ENCODE assay signal across 8 cellular contexts in the genomic region with DNA sequence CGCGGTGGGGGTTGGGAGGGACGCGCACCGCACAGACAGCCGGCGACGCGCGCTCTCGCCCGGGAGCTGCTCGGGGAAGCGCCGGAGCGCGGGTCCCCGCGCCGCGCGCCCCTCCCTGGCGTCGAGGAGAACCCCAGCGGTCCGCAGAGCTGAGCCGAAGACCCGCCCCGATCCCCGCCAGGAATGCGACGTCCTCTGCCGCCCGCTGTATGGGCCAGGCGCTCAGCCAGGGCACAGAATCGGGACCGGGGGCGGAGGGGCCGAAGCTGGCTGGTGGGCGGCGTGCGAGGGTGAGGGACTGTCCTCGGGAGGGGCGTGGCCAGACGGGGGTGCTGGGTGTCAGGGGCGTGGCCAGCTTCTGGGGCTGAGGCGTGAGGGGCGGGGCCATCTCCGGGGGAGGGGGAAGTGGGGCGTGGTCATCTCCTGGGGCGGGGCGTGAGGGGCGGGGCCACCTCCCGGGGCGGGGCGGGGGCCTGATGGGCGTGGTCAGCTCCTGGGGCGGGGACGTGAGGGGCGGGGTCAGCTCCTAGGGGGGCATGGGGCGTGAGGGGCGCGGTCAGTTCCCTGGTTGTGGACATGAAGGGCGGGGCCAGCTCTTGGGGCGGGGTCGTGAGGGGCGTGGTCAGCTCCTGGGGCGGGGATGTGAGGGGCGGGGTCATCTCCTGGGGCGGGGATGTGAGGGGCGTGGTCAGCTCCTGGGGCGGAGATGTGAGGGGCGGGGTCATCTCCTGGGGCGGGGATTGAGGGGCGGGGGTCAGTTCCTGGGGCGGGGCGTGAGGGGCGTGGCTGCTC. TPM values are rescaled to one million over a fixed set of nuclear protein-coding genes. Genes with fewer than 3 reads are reported as not detected.
DNase-seq lines count a peak whose midpoint lies in the region; ATAC-seq and TF ChIP-seq lines count a peak whose summit lies in the region.

No MANE protein-coding gene starts in this region.

- DNase-seq in AG04450 (ENCODE audit: low read depth, low spot score) (no peak), HuH-7.5 (ENCODE audit: low spot score) (peak; percentile 86), cardiac fibroblast (ENCODE audit: low read depth in 2 of 2) (peak; percentile 52 to 76), immature natural killer cell (peak; percentile 84 to 87 (median 84)), NCI-H187 (lab: John Stamatoyannopoulos, UW) (no peak)
- peak; percentile 39 for DNase-seq in activated CD4-positive, CD25-positive, alpha-beta regulatory T cell treated with anti-CD3 and anti-CD28 coated beads, Interleukin-2, amount 50 U/mL, for 16 hours (ENCODE audit: low read depth, low spot score)
- DNase-seq in stimulated activated CD4-positive, alpha-beta T cell treated with anti-CD3 and anti-CD28 coated beads, Interleukin-12 subunit alpha, Interleukin-12 subunit beta, amount 100 ng/mL, for 4 hours, result peak; percentile 54

- POLR2A ChIA-PET in AG04450 (lab: Yijun Ruan, JAX), result interaction anchor here (0.6 to 1.0 kb wide), 3 partner anchors 15 to 250 kb away, joined by 3 read pairs; no protein-coding TSS in a partner anchor

- TF ChIP-seq CTCF in AG04450 (IDR thresholded peaks at IDR 0.05; ENCODE audit: low read depth, low read length) (no peak), cardiac fibroblast (IDR thresholded peaks at IDR 0.05; ENCODE audit: low read depth, low read length) (no peak)

- H3K4me3 ChIP-seq in AG04450 (ENCODE audit: low read depth, low read length), result peak overlapping the region; percentile 62
- peak overlapping the region; percentile 50 to 60 for H3K4me3 ChIP-seq in cardiac fibroblast (replicated peaks in 1 of 2; ENCODE audit: low read depth in 2 of 2, low read length in 2 of 2)

- H3K27me3 Mint-ChIP-seq in immature natural killer cell (ENCODE audit: low read depth in 3 of 3), result peaks cover 0 to 3% (median 2%) of the 10 kb centered on the region in 3 donors

- H3K27ac Mint-ChIP-seq in immature natural killer cell, result peak overlapping the region in 3 of 6 donors; percentile 20 to 73 (median 57)

- no peaks in the 10 kb centered on the region for H3K36me3 Mint-ChIP-seq in immature natural killer cell

- H3K27ac ChIP-seq in AG04450 (ENCODE audit: low read depth, low read length), result no peak overlapping the region

- peaks cover 14% of the 10 kb centered on the region for H3K27me3 ChIP-seq in AG04450 (ENCODE audit: control insufficient read depth, insufficient read depth, low read length)

- CTCF ChIA-PET in AG04450 (lab: Charles Lee), result interaction anchor here (0.6 to 0.9 kb wide), 3 partner anchors 30 to 217 kb away, joined by 3 to 4 read pairs (median 3); partner anchors contain the start of gene AJM1

- ATAC-seq in GM18517 (IDR thresholded peaks at IDR 0.05; ENCODE audit: unreplicated experiment), result no peak

- peak overlapping the region; percentile 68 to 80 (median 71) for H3K4me3 Mint-ChIP-seq in immature natural killer cell

- H3K9me3 ChIP-seq in AG04450 (ENCODE audit: control insufficient read depth, insufficient read depth, low read length), result no peaks in the 10 kb centered on the region; the same call in 1 of the 2 replicates

- no peaks in the 10 kb centered on the region for H3K9me3 Mint-ChIP-seq in immature natural killer cell

- H3K4me1 Mint-ChIP-seq in immature natural killer cell, result peaks cover 20 to 35% of the 10 kb centered on the region in 2 donors

RNA-seq across cellular contexts. Expression of gene PTGDS, which starts 1.0 kb away (rescaled TPM):
- polyA plus RNA-seq in AG04450 (2011; rRNA removed), result 7.8 and 9.6 TPM in 2 replicates
- polyA minus RNA-seq in AG04450 (2011; rRNA and poly(A)+ RNA removed), result 1.3 and 2.2 TPM in 2 replicates
- 100 to 1,000 TPM in 2 of 3 donors, 10 to 100 TPM in 1; 93.2 to 201 (median 164) TPM for polyA plus RNA-seq in immature natural killer cell

RNA-seq across cellular contexts. Expression of gene LCNL1, which starts 4.5 kb away (rescaled TPM):
- 1.5 TPM in 2 replicates for polyA plus RNA-seq in AG04450 (2011; rRNA removed)
- polyA minus RNA-seq in AG04450 (2011; rRNA and poly(A)+ RNA removed), result 2.1 and 2.7 TPM in 2 replicates
- polyA plus RNA-seq in immature natural killer cell, result not detected

RNA-seq across cellular contexts. Expression of gene PAXX, which starts 14.0 kb away (rescaled TPM):
- 6.0 and 6.7 TPM in 2 replicates for polyA plus RNA-seq in AG04450 (2011; rRNA removed)
- 1.6 and 3.1 TPM in 2 replicates for polyA minus RNA-seq in AG04450 (2011; rRNA and poly(A)+ RNA removed)
- polyA plus RNA-seq in immature natural killer cell, result 100 to 1,000 TPM; 135 to 207 (median 182) TPM

RNA-seq across cellular contexts. Expression of gene CLIC3, which starts 18.1 kb away (rescaled TPM):
- polyA plus RNA-seq in AG04450 (2011; rRNA removed) (0.42 and 0.63 TPM in 2 replicates), immature natural killer cell (100 to 1,000 TPM; 673 to 911 (median 762) TPM)
- polyA minus RNA-seq in AG04450 (2011; rRNA and poly(A)+ RNA removed), result not detected in 2 replicates

RNA-seq across cellular contexts. Expression of gene LCN12, which starts 26.2 kb away (rescaled TPM):
- polyA plus RNA-seq in AG04450 (2011; rRNA removed), result not detected in 2 replicates
- not detected in 2 replicates for polyA minus RNA-seq in AG04450 (2011; rRNA and poly(A)+ RNA removed)
- not detected for polyA plus RNA-seq in immature natural killer cell

Comparison
In these comparisons a context has a peak if more than half of its experiments do, and no peak if none do; other contexts are left out.
1. DNase-seq: peak in HuH-7.5 (single experiment), activated CD4-positive, CD25-positive, alpha-beta regulatory T cell treated with anti-CD3 and anti-CD28 coated beads, Interleukin-2, amount 50 U/mL, for 16 hours (single experiment), cardiac fibroblast (2 of 2), immature natural killer cell (3 of 3) and stimulated activated CD4-positive, alpha-beta T cell treated with anti-CD3 and anti-CD28 coated beads, Interleukin-12 subunit alpha, Interleukin-12 subunit beta, amount 100 ng/mL, for 4 hours (single experiment); none in AG04450 (single experiment) and NCI-H187 (0 of 2).
2. RNA of gene PAXX, which starts 14.0 kb away (polyA plus RNA-seq): 135 to 207 TPM in immature natural killer cell; 6.0 to 6.7 TPM in AG04450; every median in the first group is over 10 times any median in the second.